7 cellular contexts compared by ENCODE assay signal in genomic region chr19:49812997-49813861, GRCh38. TPM values are rescaled to one million over a fixed set of nuclear protein-coding genes. Genes with fewer than 3 reads are reported as not detected.
DNase-seq lines count a peak whose midpoint lies in the region; ATAC-seq, FAIRE-seq and TF ChIP-seq lines count a peak whose summit lies in the region.

FUZ (minus strand) TSS chr19:49813292; CDS start chr19:49813106, 186 bp downstream.

- no peaks in the 10 kb centered on the region for H3K36me3 ChIP-seq in kidney (ENCODE audit: control insufficient read depth in 1 of 2, insufficient read depth in 2 of 2, low read length in 2 of 2)

- H3K36me3 Mint-ChIP-seq in activated CD4-positive, alpha-beta T cell treated with anti-CD3 and anti-CD28 coated beads for 36 hours (ENCODE audit: low read depth) = no peaks in the 10 kb centered on the region
- no peaks in the 10 kb centered on the region for H3K36me3 Mint-ChIP-seq in chondrocyte (ENCODE audit: low read depth)

- H3K27ac Mint-ChIP-seq in activated CD4-positive, alpha-beta T cell treated with anti-CD3 and anti-CD28 coated beads for 36 hours = peak within 1 kb of the TSS; percentile 97
- H3K27ac Mint-ChIP-seq in chondrocyte (ENCODE audit: unreplicated experiment) = peak within 1 kb of the TSS; percentile 97

- DNase-seq in NCI-H510A (lab: John Stamatoyannopoulos, UW) (peak; percentile 94), chondrocyte (ENCODE audit: low spot score) (no peak), kidney (peak; percentile 99)
- peak; percentile 96 for DNase-seq in activated CD4-positive, alpha-beta T cell treated with anti-CD3 and anti-CD28 coated beads for 36 hours
- peak; percentile 75 to 77 for DNase-seq in stimulated activated CD4-positive, alpha-beta T cell treated with anti-CD3 and anti-CD28 coated beads, Interleukin-15, amount 100 ng/mL, for 1 hour (ENCODE audit: low read depth in 1 of 2, low spot score in 1 of 2)

- peaks cover 32% of the 10 kb centered on the region for H3K4me1 Mint-ChIP-seq in activated CD4-positive, alpha-beta T cell treated with anti-CD3 and anti-CD28 coated beads for 36 hours
- peaks cover 31% of the 10 kb centered on the region for H3K4me1 Mint-ChIP-seq in chondrocyte (ENCODE audit: low read depth)

- POLR2A ChIA-PET in activated CD4-positive, alpha-beta T cell treated with anti-CD3 and anti-CD28 coated beads for 36 hours (lab: Charles Lee) = interaction anchor here (0.5 to 1.2 kb wide), 4 partner anchors 38 to 173 kb away, joined by 3 read pairs; partner anchors contain the start of genes PTOV1, RRAS and SCAF1

- H3K27me3 Mint-ChIP-seq in activated CD4-positive, alpha-beta T cell treated with anti-CD3 and anti-CD28 coated beads for 36 hours = no peaks in the 10 kb centered on the region
- H3K27me3 Mint-ChIP-seq in chondrocyte (ENCODE audit: low read depth) = no peaks in the 10 kb centered on the region

- CTCF ChIA-PET in activated CD4-positive, alpha-beta T cell treated with anti-CD3 and anti-CD28 coated beads for 36 hours (lab: Charles Lee) = interaction anchor here (0.6 to 0.7 kb wide), 2 partner anchors 37 to 317 kb away, joined by 3 read pairs; partner anchors contain the start of gene RPS11

- intact Hi-C loops in activated CD4-positive, alpha-beta T cell treated with anti-CD3 and anti-CD28 coated beads for 36 hours (cut with DNase I, micrococcal nuclease) = loop anchor here (1.0 to 5.0 kb wide), 13 partner anchors 37 to 728 kb away; partner anchors contain the start of genes AKT1S1 (in 2 of the 2), RPS11 (in 2 of the 2), TBC1D17 (in 2 of the 2) and PTOV1 (in 1 of the 2)
- intact Hi-C loops in kidney (cut with DNase I) = no loop called here

- peak within 1 kb of the TSS; percentile 89 to 94 for H3K27ac ChIP-seq in kidney (ENCODE audit: low read depth in 2 of 2, low read length in 2 of 2)

- peaks cover 8 to 15% of the 10 kb centered on the region in 2 donors for H3K4me1 ChIP-seq in kidney (ENCODE audit: control insufficient read depth in 1 of 2, insufficient read depth in 1 of 2, low read depth in 1 of 2, low read length in 2 of 2)

- ATAC-seq in GM18511 (IDR thresholded peaks at IDR 0.05; ENCODE audit: unreplicated experiment) = peak; percentile 59
- ATAC-seq in HG03342 (IDR thresholded peaks at IDR 0.05; ENCODE audit: unreplicated experiment) = peak; percentile 45
- ATAC-seq in activated CD4-positive, alpha-beta T cell treated with anti-CD3 and anti-CD28 coated beads for 36 hours = peak; percentile 69

- FAIRE-seq in kidney (lab: Jason Lieb, UNC) = peak; percentile 97

- H3K9me3 ChIP-seq in kidney (ENCODE audit: control insufficient read depth in 1 of 2, low read length in 2 of 2) = no peaks in the 10 kb centered on the region

- peak within 1 kb of the TSS; percentile 77 for H3K4me3 Mint-ChIP-seq in activated CD4-positive, alpha-beta T cell treated with anti-CD3 and anti-CD28 coated beads for 36 hours
- peak within 1 kb of the TSS; percentile 88 for H3K4me3 Mint-ChIP-seq in chondrocyte (ENCODE audit: unreplicated experiment)

- TF ChIP-seq CTCF in chondrocyte (IDR thresholded peaks at IDR 0.05) = peak; percentile 61
- peak; percentile 23 for TF ChIP-seq CTCF in kidney (IDR thresholded peaks at IDR 0.05; ENCODE audit: borderline replicate concordance, extremely low read depth, insufficient read depth)

- peak within 1 kb of the TSS; percentile 84 to 97 for H3K4me3 ChIP-seq in kidney (ENCODE audit: low read length in 2 of 2)

- H3K9ac ChIP-seq in kidney (ENCODE audit: low read length in 2 of 2) = peak within 1 kb of the TSS; percentile 66 to 86

- no peaks in the 10 kb centered on the region for H3K9me3 Mint-ChIP-seq in activated CD4-positive, alpha-beta T cell treated with anti-CD3 and anti-CD28 coated beads for 36 hours (ENCODE audit: low read depth)
- no peaks in the 10 kb centered on the region for H3K9me3 Mint-ChIP-seq in chondrocyte (ENCODE audit: low read depth)

RNA-seq across cellular contexts. Expression of gene FUZ, which starts in this region (rescaled TPM):
- total RNA-seq in activated CD4-positive, alpha-beta T cell treated with anti-CD3 and anti-CD28 coated beads for 36 hours = 10 to 100 TPM; 15.6 to 18.8 TPM
- 10.2 to 19.8 TPM (median 10.8 TPM) in 3 replicates for total RNA-seq in chondrocyte
- total RNA-seq in kidney = 26.9 TPM
- 51.2 TPM for polyA plus RNA-seq in kidney (ENCODE audit: insufficient read depth, low read depth, low replicate concordance)
